1 cellular context compared by ENCODE assay signal in the genomic region with DNA sequence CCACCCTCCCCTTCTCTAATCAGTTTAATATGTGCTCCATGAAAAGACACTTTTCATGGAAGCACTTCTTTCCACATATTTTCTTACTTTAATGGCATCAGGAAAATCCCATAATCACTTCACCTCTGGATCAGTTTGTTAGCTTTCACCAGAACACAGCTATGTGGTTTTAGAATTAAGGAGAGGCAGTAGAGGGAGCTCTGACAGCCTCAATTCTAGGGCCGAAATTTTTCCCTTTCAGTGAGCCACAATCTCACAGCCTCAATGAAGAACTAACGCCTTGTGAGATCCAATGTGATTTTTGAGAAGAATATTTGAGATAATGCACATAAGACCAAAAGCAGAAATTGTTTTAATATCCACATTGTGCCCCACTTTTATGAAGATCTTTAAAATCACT.
TF ChIP-seq lines count a peak whose summit lies in the region.

No MANE protein-coding gene starts in this region.

TF ChIP-seq in GM23338, 12 proteins besides CTCF, POLR2A, EP300 and RAD21:
- TF ChIP-seq REST (IDR thresholded peaks at IDR 0.05; ENCODE audit: unreplicated experiment) (no peak), EZH2phosphoT487 (IDR thresholded peaks at IDR 0.05; ENCODE audit: unreplicated experiment) (no peak), ZNF114 (CRISPR knock-in tag; IDR thresholded peaks at IDR 0.05) (no peak), ZNF331 (CRISPR knock-in tag; IDR thresholded peaks at IDR 0.05; ENCODE audit: low read depth) (no peak), CREB1 (CRISPR knock-in tag; IDR thresholded peaks at IDR 0.05; ENCODE audit: low read depth) (no peak), ZNF462 (CRISPR knock-in tag; IDR thresholded peaks at IDR 0.05) (no peak), POLR2AphosphoS5 (IDR thresholded peaks at IDR 0.05; ENCODE audit: low read depth) (no peak), NANOG (IDR thresholded peaks at IDR 0.05; ENCODE audit: borderline replicate concordance) (no peak), EZH2 (IDR thresholded peaks at IDR 0.05; ENCODE audit: low read depth, unreplicated experiment) (no peak), JUNB (IDR thresholded peaks at IDR 0.05; ENCODE audit: unreplicated experiment) (no peak), STAT1 (IDR thresholded peaks at IDR 0.05; ENCODE audit: unreplicated experiment) (no peak), ETS1 (IDR thresholded peaks at IDR 0.05) (no peak)
TF ChIP-seq in GM23338: peak in this region for 0.
